Comparison of ENCODE assay signal across 14 cellular contexts in genomic region chr17:61161615-61162134, GRCh38.
"Had no signal": no experiment of that assay in that cellular context is flagged by ENCODE, and none has a peak within 500 bp of the region (broad histone marks: within the 10 kb centered on the region; RNA-seq: fewer than 3 reads in every experiment).

No MANE protein-coding gene starts in this region.

- H3K4me3 Mint-ChIP-seq: activated CD4-positive, alpha-beta T cell treated with anti-CD3 and anti-CD28 coated beads, Interleukin-2, amount 10 ng/mL, durations not matched to agents 7 days and 5 days; stimulated activated effector memory CD8-positive, alpha-beta T cell treated with anti-CD3 and anti-CD28 coated beads, Interleukin-12 subunit alpha, Interleukin-12 subunit beta, amount 100 ng/mL, for 72 hours had no signal

- H3K27me3 ChIP-seq: esophagus muscularis mucosa, foreskin keratinocyte, heart left ventricle, neutrophil, right atrium auricular region, suprapubic skin had no signal

- DNase-seq: activated CD4-positive, alpha-beta T cell treated with anti-CD3 and anti-CD28 coated beads, Interleukin-2, amount 10 ng/mL, durations not matched to agents 7 days and 5 days; activated CD4-positive, CD25-positive, alpha-beta regulatory T cell; anterior cingulate cortex; foreskin keratinocyte; heart left ventricle; islet precursor cell; small intestine had no signal

- H3K36me3 ChIP-seq: esophagus muscularis mucosa, heart left ventricle, neutrophil, right atrium auricular region, suprapubic skin had no signal

- H3K9me3 Mint-ChIP-seq: activated CD4-positive, alpha-beta T cell treated with anti-CD3 and anti-CD28 coated beads, Interleukin-2, amount 10 ng/mL, durations not matched to agents 7 days and 5 days had no signal

- H3K27ac Mint-ChIP-seq: activated CD4-positive, alpha-beta T cell treated with anti-CD3 and anti-CD28 coated beads, Interleukin-2, amount 10 ng/mL, durations not matched to agents 7 days and 5 days; activated naive CD4-positive, alpha-beta T cell treated with anti-CD3 and anti-CD28 coated beads, Interleukin-2, amount 50 U/mL, for 72 hours; stimulated activated effector memory CD8-positive, alpha-beta T cell treated with anti-CD3 and anti-CD28 coated beads, Interleukin-12 subunit alpha, Interleukin-12 subunit beta, amount 100 ng/mL, for 72 hours had no signal

- H3K9me3 ChIP-seq: esophagus muscularis mucosa, neutrophil, right atrium auricular region, suprapubic skin had no signal

- H3K4me1 Mint-ChIP-seq: stimulated activated effector memory CD8-positive, alpha-beta T cell treated with anti-CD3 and anti-CD28 coated beads, Interleukin-12 subunit alpha, Interleukin-12 subunit beta, amount 100 ng/mL, for 72 hours had no signal

- H3K4me1 ChIP-seq: foreskin keratinocyte, right atrium auricular region, suprapubic skin had no signal

- H3K36me3 Mint-ChIP-seq: stimulated activated effector memory CD8-positive, alpha-beta T cell treated with anti-CD3 and anti-CD28 coated beads, Interleukin-12 subunit alpha, Interleukin-12 subunit beta, amount 100 ng/mL, for 72 hours had no signal

- H3K4me3 ChIP-seq: esophagus muscularis mucosa, heart left ventricle, right atrium auricular region, SK-N-MC, suprapubic skin had no signal
